16 cellular contexts compared by ENCODE assay signal in the genomic region with DNA sequence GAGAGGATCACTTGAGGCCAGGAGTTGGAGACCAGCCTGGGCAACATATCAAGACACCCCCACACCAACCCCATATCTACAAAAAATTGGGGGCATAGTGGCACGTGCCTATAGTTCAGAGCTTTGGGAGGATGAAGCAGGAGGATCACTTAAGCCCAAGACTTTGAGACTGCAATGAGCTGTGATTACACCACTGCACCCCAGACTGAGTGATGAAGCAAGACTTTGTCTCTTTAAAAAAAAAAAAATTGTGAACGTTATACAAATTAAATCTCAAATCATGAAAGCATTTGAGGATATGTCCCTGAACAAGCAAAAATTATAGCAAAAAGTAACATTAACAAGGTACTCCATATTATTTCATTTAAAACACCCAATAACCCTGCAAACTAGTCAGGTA. TPM values are rescaled to one million over a fixed set of nuclear protein-coding genes. Genes with fewer than 3 reads are reported as not detected.
DNase-seq lines count a peak whose midpoint lies in the region; ATAC-seq and TF ChIP-seq lines count a peak whose summit lies in the region.
"Had no signal": no experiment of that assay in that cellular context is flagged by ENCODE, and none has a peak within 500 bp of the region (broad histone marks: within the 10 kb centered on the region; RNA-seq: fewer than 3 reads in every experiment).

No MANE protein-coding gene starts in this region.

- peaks cover 14% of the 10 kb centered on the region for H3K4me1 ChIP-seq in CD8-positive, alpha-beta T cell (ENCODE audit: insufficient read depth, low read length)
- peaks cover 0 to 29% (median 16%) of the 10 kb centered on the region in 12 donors for H3K4me1 ChIP-seq in heart left ventricle

- WGBS in heart left ventricle, 4 donors: 48 to 65% (median 52%) methylated on average over 2 of the region's 2 CpGs

- H3K36me3 ChIP-seq in neural cell (ENCODE audit: insufficient read depth, low read length): no peaks in the 10 kb centered on the region
- no peaks in the 10 kb centered on the region for H3K36me3 ChIP-seq in CD8-positive, alpha-beta T cell (ENCODE audit: insufficient read depth, low read length)
- no peaks in the 10 kb centered on the region for H3K36me3 ChIP-seq in heart left ventricle

- ATAC-seq in activated naive CD4-positive, alpha-beta T cell treated with anti-CD3 and anti-CD28 coated beads, Interleukin-2, amount 50 U/mL, for 72 hours: no peak
- ATAC-seq in CD8-positive, alpha-beta T cell: no peak
- ATAC-seq in heart left ventricle: no peak

- POLR2A ChIA-PET in CD8-positive, alpha-beta T cell (lab: Charles Lee): no interaction called here

- no peaks in the 10 kb centered on the region for H3K9me3 Mint-ChIP-seq in activated naive CD4-positive, alpha-beta T cell treated with anti-CD3 and anti-CD28 coated beads, Interleukin-2, amount 50 U/mL, for 24 hours
- no peaks in the 10 kb centered on the region for H3K9me3 Mint-ChIP-seq in activated naive CD4-positive, alpha-beta T cell treated with anti-CD3 and anti-CD28 coated beads, Interleukin-2, amount 50 U/mL, for 72 hours
- no peaks in the 10 kb centered on the region for H3K9me3 Mint-ChIP-seq in chondrocyte (ENCODE audit: low read depth)
- no peaks in the 10 kb centered on the region for H3K9me3 Mint-ChIP-seq in CD8-positive, alpha-beta T cell
- H3K9me3 Mint-ChIP-seq: activated B cell treated with CpG ODN at 0.5 μM for 24 hours; activated T-helper 2 cell treated with anti-CD3 and anti-CD28 coated beads, Interferon-gamma antibody, Interleukin-2, Interleukin-4, amounts not matched to agents 10 μg/mL and 5 μg/mL and 100 μg/mL, durations not matched to agents 14 hours and 24 hours and 36 hours had no signal

- H3K4me3 Mint-ChIP-seq in activated naive CD4-positive, alpha-beta T cell treated with anti-CD3 and anti-CD28 coated beads, Interleukin-2, amount 50 U/mL, for 24 hours: peak overlapping the region; percentile 15
- peak overlapping the region; percentile 78 for H3K4me3 Mint-ChIP-seq in chondrocyte (ENCODE audit: unreplicated experiment)
- no peak overlapping the region for H3K4me3 Mint-ChIP-seq in CD8-positive, alpha-beta T cell
- H3K4me3 Mint-ChIP-seq: activated B cell treated with CpG ODN at 0.5 μM for 24 hours had no signal

- CTCF ChIA-PET in CD8-positive, alpha-beta T cell (lab: Charles Lee): interaction anchor here (0.9 kb wide), 1 partner anchor 27 kb away, joined by 3 read pairs; no protein-coding TSS in a partner anchor

- no peak overlapping the region for H2AFZ ChIP-seq in neural cell (ENCODE audit: low read depth, low read length)

- TF ChIP-seq EP300 in neural cell (conservative IDR thresholded peaks at IDR 0.05; ENCODE audit: poor library complexity, severe bottlenecking): no peak

- H3K27me3 ChIP-seq in neural cell (ENCODE audit: insufficient read depth, low read depth, low read length): no peaks in the 10 kb centered on the region
- H3K27me3 ChIP-seq in CD8-positive, alpha-beta T cell (ENCODE audit: insufficient read depth, low read length): no peaks in the 10 kb centered on the region
- H3K27me3 ChIP-seq in heart left ventricle: peaks cover 0 to 18% (median 0%) of the 10 kb centered on the region in 9 donors

- H3K9me2 ChIP-seq in neural cell (ENCODE audit: insufficient read depth, low read length): no peaks in the 10 kb centered on the region

- H3K4me1 Mint-ChIP-seq in activated naive CD4-positive, alpha-beta T cell treated with anti-CD3 and anti-CD28 coated beads, Interleukin-2, amount 50 U/mL, for 24 hours: peaks cover 25% of the 10 kb centered on the region
- H3K4me1 Mint-ChIP-seq in chondrocyte (ENCODE audit: low read depth): peaks cover 42% of the 10 kb centered on the region
- peaks cover 23% of the 10 kb centered on the region for H3K4me1 Mint-ChIP-seq in CD8-positive, alpha-beta T cell (ENCODE audit: low read depth)

- H3K27ac Mint-ChIP-seq in activated naive CD4-positive, alpha-beta T cell treated with anti-CD3 and anti-CD28 coated beads, Interleukin-2, amount 50 U/mL, for 24 hours: no peak overlapping the region
- H3K27ac Mint-ChIP-seq in activated naive CD4-positive, alpha-beta T cell treated with anti-CD3 and anti-CD28 coated beads, Interleukin-2, amount 50 U/mL, for 72 hours: no peak overlapping the region
- H3K27ac Mint-ChIP-seq in chondrocyte (ENCODE audit: unreplicated experiment): peak overlapping the region; percentile 99
- no peak overlapping the region for H3K27ac Mint-ChIP-seq in CD8-positive, alpha-beta T cell
- H3K27ac Mint-ChIP-seq: activated B cell treated with CpG ODN at 0.5 μM for 24 hours; activated T-helper 2 cell treated with anti-CD3 and anti-CD28 coated beads, Interferon-gamma antibody, Interleukin-2, Interleukin-4, amounts not matched to agents 10 μg/mL and 5 μg/mL and 100 μg/mL, durations not matched to agents 14 hours and 24 hours and 36 hours; CD14-positive monocyte had no signal

- no peak for TF ChIP-seq CTCF in chondrocyte (IDR thresholded peaks at IDR 0.05)
- TF ChIP-seq CTCF in neural cell (IDR thresholded peaks at IDR 0.05; ENCODE audit: poor library complexity, severe bottlenecking): no peak
- TF ChIP-seq CTCF in CD8-positive, alpha-beta T cell (IDR thresholded peaks at IDR 0.05): no peak
- no peak for TF ChIP-seq CTCF in heart left ventricle (IDR thresholded peaks at IDR 0.05)

- H3K4me3 ChIP-seq in neural cell (ENCODE audit: low read length): peak overlapping the region; percentile 93
- no peak overlapping the region for H3K4me3 ChIP-seq in CD8-positive, alpha-beta T cell (ENCODE audit: low read depth, low read length)
- peak overlapping the region in 1 of 12 donors; percentile 97 for H3K4me3 ChIP-seq in heart left ventricle

- no peak for DNase-seq in activated naive CD4-positive, alpha-beta T cell treated with anti-CD3 and anti-CD28 coated beads, Interleukin-2, amount 50 U/mL, for 72 hours (ENCODE audit: low spot score in 2 of 2)
- DNase-seq in chondrocyte (ENCODE audit: low spot score) (no peak), DMS 273 (lab: John Stamatoyannopoulos, UW; ENCODE audit: unreplicated experiment) (no peak), NCI-H1105 treated with DMSO at 0.1 percent for 48 hours (lab: John Stamatoyannopoulos, UW) (no peak), heart left ventricle (no peak)
- no peak for DNase-seq in CD8-positive, alpha-beta T cell
- DNase-seq: 8988T; activated B cell treated with CpG ODN at 0.5 μM for 24 hours; KBM-7; NK-92 treated with Interleukin-12 subunit alpha and Interleukin-12 subunit beta, amount 100 ng/mL, for 24 hours; occipital lobe; stimulated activated CD4-positive, alpha-beta T cell treated with anti-CD3 and anti-CD28 coated beads, Interleukin-4, amount 100 ng/mL, for 4 hours had no signal

- H3K79me2 ChIP-seq in neural cell (replicated peaks; ENCODE audit: insufficient read depth, low read length): peaks cover 71% of the 10 kb centered on the region

- H3K36me3 Mint-ChIP-seq in activated naive CD4-positive, alpha-beta T cell treated with anti-CD3 and anti-CD28 coated beads, Interleukin-2, amount 50 U/mL, for 24 hours: peaks cover 1% of the 10 kb centered on the region
- peaks cover 0 to 6% of the 10 kb centered on the region in 2 donors for H3K36me3 Mint-ChIP-seq in activated naive CD4-positive, alpha-beta T cell treated with anti-CD3 and anti-CD28 coated beads, Interleukin-2, amount 50 U/mL, for 72 hours
- no peaks in the 10 kb centered on the region for H3K36me3 Mint-ChIP-seq in chondrocyte (ENCODE audit: low read depth)
- no peaks in the 10 kb centered on the region for H3K36me3 Mint-ChIP-seq in CD8-positive, alpha-beta T cell

- H3K27ac ChIP-seq in neural cell (ENCODE audit: low read length) (no peak overlapping the region), heart left ventricle (no peak overlapping the region)
- H3K27ac ChIP-seq in CD8-positive, alpha-beta T cell (ENCODE audit: low read depth, low read length): no peak overlapping the region

- intact Hi-C loops in CD8-positive, alpha-beta T cell (cut with DNase I, micrococcal nuclease): no loop called here
- intact Hi-C loops in heart left ventricle (cut with DNase I): loop anchor here in 5 of 10 donors (10.0 kb wide), 6 partner anchors 59 to 169 kb away; no protein-coding TSS in a partner anchor

- TF ChIP-seq RAD21 in neural cell (conservative IDR thresholded peaks at IDR 0.05): no peak

- no peak overlapping the region for H3K9ac ChIP-seq in neural cell (ENCODE audit: low read length)

- no peaks in the 10 kb centered on the region for H3F3A ChIP-seq in neural cell (ENCODE audit: insufficient read depth, low read length, poor library complexity, severe bottlenecking)

- H3K9me3 ChIP-seq in neural cell (ENCODE audit: low read length): no peaks in the 10 kb centered on the region
- no peaks in the 10 kb centered on the region for H3K9me3 ChIP-seq in CD8-positive, alpha-beta T cell (ENCODE audit: low read length)
- no peaks in the 10 kb centered on the region for H3K9me3 ChIP-seq in heart left ventricle

- H3K4me2 ChIP-seq in neural cell (ENCODE audit: low read length): peak overlapping the region; percentile 85

- H4K20me1 ChIP-seq in neural cell (ENCODE audit: insufficient read depth): peaks cover 4% of the 10 kb centered on the region

- no peak for TF ChIP-seq POLR2A in heart left ventricle (IDR thresholded peaks at IDR 0.05)

- peaks cover 5% of the 10 kb centered on the region for H3K27me3 Mint-ChIP-seq in activated naive CD4-positive, alpha-beta T cell treated with anti-CD3 and anti-CD28 coated beads, Interleukin-2, amount 50 U/mL, for 24 hours
- no peaks in the 10 kb centered on the region for H3K27me3 Mint-ChIP-seq in chondrocyte (ENCODE audit: low read depth)
- H3K27me3 Mint-ChIP-seq in CD8-positive, alpha-beta T cell (ENCODE audit: low read depth): peaks cover 37% of the 10 kb centered on the region

TF ChIP-seq in neural cell, 6 proteins besides CTCF, POLR2A, EP300 and RAD21 (continues in another document):
- TF ChIP-seq MXI1 (conservative IDR thresholded peaks at IDR 0.05; ENCODE audit: poor library complexity, severe bottlenecking) (no peak), SMC3 (conservative IDR thresholded peaks at IDR 0.05; ENCODE audit: poor library complexity) (no peak)

RNA-seq across cellular contexts. Expression of gene LRP6, which starts 2.9 kb away (rescaled TPM):
- total RNA-seq in activated naive CD4-positive, alpha-beta T cell treated with anti-CD3 and anti-CD28 coated beads, Interleukin-2, amount 50 U/mL, for 72 hours: 1 to 10 TPM; 4.1 to 5.4 TPM
- total RNA-seq in chondrocyte (39.0 to 41.4 TPM (median 40.2 TPM) in 3 replicates), heart left ventricle (10 to 100 TPM; 13.2 to 29.6 (median 17.6) TPM)
- polyA plus RNA-seq in neural cell (28.1 and 33.5 TPM in 2 replicates), heart left ventricle (1 to 10 TPM; 3.7 to 7.5 TPM)
- 113 and 122 TPM in 2 replicates for polyA minus RNA-seq in neural cell
- 1 to 10 TPM; 1.3 to 2.1 TPM for total RNA-seq in CD8-positive, alpha-beta T cell
- polyA plus RNA-seq: CD14-positive monocyte had no signal
